In the genomic region with DNA sequence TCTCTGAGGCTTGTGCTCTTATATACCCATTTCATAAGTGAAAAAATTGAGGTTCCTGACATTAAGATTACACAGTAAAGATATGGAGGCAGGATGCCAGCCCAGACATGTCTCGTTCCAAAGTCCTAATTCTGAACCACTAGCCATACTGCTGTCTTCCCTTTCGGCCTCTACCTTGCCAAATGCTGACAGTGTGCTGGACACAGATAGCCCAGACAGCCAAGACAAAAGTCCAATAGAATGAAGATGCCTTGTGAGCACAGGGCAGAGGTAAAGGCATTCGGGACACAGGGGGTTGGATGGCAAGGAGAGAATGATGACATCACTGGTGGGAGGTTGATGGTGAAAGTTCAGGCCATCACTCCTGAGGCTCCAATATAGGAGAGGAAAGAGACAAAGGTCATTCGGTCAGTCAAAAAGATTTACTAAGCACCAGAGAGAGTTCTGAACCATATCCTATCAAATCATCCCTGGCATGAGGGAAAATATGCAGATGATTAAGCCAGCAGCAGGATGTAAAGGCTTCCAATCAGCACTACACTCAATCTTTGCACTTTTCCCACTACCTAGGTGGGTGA, we compare ENCODE assay signal across 12 cellular contexts.
A peak's percentile ranks its signal among the peaks of the same experiment; 100 is the strongest.
DNase-seq lines count a peak whose midpoint lies in the region; ATAC-seq and TF ChIP-seq lines count a peak whose summit lies in the region.
"Had no signal": no experiment of that assay in that cellular context is flagged by ENCODE, and none has a peak within 500 bp of the region (broad histone marks: within the 10 kb centered on the region; RNA-seq: fewer than 3 reads in every experiment).

No MANE protein-coding gene starts in this region.

- H2AFZ ChIP-seq in PC-3 (ENCODE audit: low read length), result no peak overlapping the region
- no peak overlapping the region for H2AFZ ChIP-seq in osteoblast (ENCODE audit: low read length)

- H3K36me3 Mint-ChIP-seq in glutamatergic neuron (ENCODE audit: unreplicated experiment), result no peaks in the 10 kb centered on the region

- no peak overlapping the region for H3K27ac Mint-ChIP-seq in glutamatergic neuron (ENCODE audit: unreplicated experiment)

- CTCF ChIA-PET in AG04450 (lab: Charles Lee), result no interaction called here
- CTCF ChIA-PET in PC-3 (lab: Charles Lee), result no interaction called here

- no peaks in the 10 kb centered on the region for H3K27me3 ChIP-seq in AG04450 (ENCODE audit: control insufficient read depth, insufficient read depth, low read length)
- no peaks in the 10 kb centered on the region for H3K27me3 ChIP-seq in PC-3 (ENCODE audit: low read length)
- no peaks in the 10 kb centered on the region for H3K27me3 ChIP-seq in osteoblast (ENCODE audit: insufficient read depth, low read length)
- H3K27me3 ChIP-seq: BE2C had no signal

- H3K79me2 ChIP-seq in PC-3 (ENCODE audit: low read length) (no peaks in the 10 kb centered on the region), osteoblast (ENCODE audit: insufficient read depth, low read length) (peaks cover 73% of the 10 kb centered on the region)

- H4K20me1 ChIP-seq in PC-3 (ENCODE audit: low read length), result no peaks in the 10 kb centered on the region
- H4K20me1 ChIP-seq in osteoblast (ENCODE audit: insufficient read depth, low read length), result no peaks in the 10 kb centered on the region

- no peak for TF ChIP-seq CTCF in AG04450 (IDR thresholded peaks at IDR 0.05; ENCODE audit: low read depth, low read length)
- TF ChIP-seq CTCF in PC-3 (conservative IDR thresholded peaks at IDR 0.05; ENCODE audit: low read depth, low read length), result no peak
- no peak for TF ChIP-seq CTCF in fibroblast of mammary gland (conservative IDR thresholded peaks at IDR 0.05; ENCODE audit: control insufficient read depth, insufficient read depth, low read depth, low read length)
- TF ChIP-seq CTCF in osteoblast (IDR thresholded peaks at IDR 0.05; ENCODE audit: extremely low read depth, low read depth, low read length), result no peak
- TF ChIP-seq CTCF in glutamatergic neuron (IDR thresholded peaks at IDR 0.05; ENCODE audit: partially characterized antibody, unreplicated experiment), result no peak

- no peak for ATAC-seq in PC-3
- no peak for ATAC-seq in GM18861 (IDR thresholded peaks at IDR 0.05; ENCODE audit: unreplicated experiment)

- intact Hi-C loops in PC-3 (cut with micrococcal nuclease), result loop anchor here (5.0 kb wide), 2 partner anchors 49 to 109 kb away; no protein-coding TSS in a partner anchor

- no peak for DNase-seq in AG04450 (ENCODE audit: low read depth, low spot score)
- DNase-seq in PC-3, result peak; percentile 44
- peak; percentile 36 for DNase-seq in fibroblast of mammary gland (ENCODE audit: low read depth)
- no peak for DNase-seq in osteoblast (ENCODE audit: insufficient read length, low spot score, missing footprints)
- DNase-seq in glutamatergic neuron, result no peak
- DNase-seq in ureter (ENCODE audit: low spot score), result no peak
- no peak for DNase-seq in stimulated activated CD4-positive, alpha-beta T cell treated with anti-CD3 and anti-CD28 coated beads, Interleukin-12 subunit alpha, Interleukin-12 subunit beta, amount 100 ng/mL, for 4 hours
- DNase-seq: aorta, BE2C, KBM-7, NCI-H2171 treated with DMSO at 0.1 percent for 48 hours had no signal

- BruUV-seq in PC-3 (replicated peaks; lab: Mats Ljungman, UMichigan), result no TSS peak

- H3K36me3 ChIP-seq in PC-3 (ENCODE audit: low read depth, low read length) (no peaks in the 10 kb centered on the region), osteoblast (ENCODE audit: insufficient read depth, low read length) (peaks cover 1% of the 10 kb centered on the region)
- H3K36me3 ChIP-seq: BE2C had no signal

- no peaks in the 10 kb centered on the region for H3K9me2 ChIP-seq in PC-3 (replicated peaks; ENCODE audit: low read length)

- no peaks in the 10 kb centered on the region for H3K9me3 Mint-ChIP-seq in glutamatergic neuron (ENCODE audit: unreplicated experiment)

- no peaks in the 10 kb centered on the region for H3K9me3 ChIP-seq in AG04450 (ENCODE audit: control insufficient read depth, insufficient read depth, low read length)
- H3K9me3 ChIP-seq in PC-3 (ENCODE audit: low read length), result no peaks in the 10 kb centered on the region
- no peaks in the 10 kb centered on the region for H3K9me3 ChIP-seq in osteoblast (ENCODE audit: low read depth, low read length)
- H3K9me3 ChIP-seq: BE2C had no signal

- peak overlapping the region; percentile 55 for H3K9ac ChIP-seq in PC-3 (ENCODE audit: low read length)

- POLR2A ChIA-PET in AG04450 (lab: Yijun Ruan, JAX) (interaction anchor here (0.6 kb wide), 1 partner anchor 255 kb away, joined by 4 read pairs; no protein-coding TSS in a partner anchor), PC-3 (lab: Charles Lee; ENCODE audit: unreplicated experiment) (interaction anchor here (0.6 kb wide), 1 partner anchor 85 kb away, joined by 6 read pairs; no protein-coding TSS in a partner anchor)

- no peaks in the 10 kb centered on the region for H3K27me3 Mint-ChIP-seq in glutamatergic neuron (ENCODE audit: unreplicated experiment)

- H3K27ac ChIP-seq in AG04450 (ENCODE audit: low read depth, low read length), result peak overlapping the region; percentile 88
- peak overlapping the region; percentile 86 for H3K27ac ChIP-seq in PC-3 (ENCODE audit: low read length)
- H3K27ac ChIP-seq in osteoblast (ENCODE audit: low read depth, low read length), result peak overlapping the region; percentile 92

- H3K4me3 ChIP-seq in AG04450 (ENCODE audit: low read depth, low read length) (no peak overlapping the region), PC-3 (ENCODE audit: low read length) (no peak overlapping the region), fibroblast of mammary gland (ENCODE audit: control insufficient read depth, low read depth, low read length) (no peak overlapping the region), osteoblast (ENCODE audit: insufficient read depth, low read length) (no peak overlapping the region)

- no peak overlapping the region for H3K4me3 Mint-ChIP-seq in glutamatergic neuron (ENCODE audit: unreplicated experiment)

- H3K4me2 ChIP-seq in PC-3 (ENCODE audit: low read length) (peak overlapping the region; percentile 55), osteoblast (ENCODE audit: insufficient read depth, low read length) (peak overlapping the region; percentile 68)

- H3K4me1 Mint-ChIP-seq in glutamatergic neuron (ENCODE audit: low read depth, unreplicated experiment), result no peaks in the 10 kb centered on the region

- H3F3A ChIP-seq in PC-3 (ENCODE audit: low read length, unreplicated experiment), result no peaks in the 10 kb centered on the region

- peaks cover 59% of the 10 kb centered on the region for H3K4me1 ChIP-seq in PC-3 (ENCODE audit: insufficient read depth, low read length)
- peaks cover 44% of the 10 kb centered on the region for H3K4me1 ChIP-seq in osteoblast (ENCODE audit: insufficient read depth, low read length)

Comparison
In these comparisons a context has a peak if more than half of its experiments do, and no peak if none do; other contexts are left out.
1. DNase-seq: peak in PC-3 (single experiment) and fibroblast of mammary gland (single experiment); none in AG04450 (single experiment), osteoblast (single experiment), glutamatergic neuron (single experiment), ureter (single experiment) and stimulated activated CD4-positive, alpha-beta T cell treated with anti-CD3 and anti-CD28 coated beads, Interleukin-12 subunit alpha, Interleukin-12 subunit beta, amount 100 ng/mL, for 4 hours (single experiment).
2. Peak in every context shown above with its lines, with median percentiles within 50 percentile points of each other: H3K27ac ChIP-seq.